ENCODE assay signal across 10 cellular contexts in genomic region chr3:183527980-183528379, GRCh38. TPM values are rescaled to one million over a fixed set of nuclear protein-coding genes. Genes with fewer than 3 reads are reported as not detected.
DNase-seq lines count a peak whose midpoint lies in the region; ATAC-seq and TF ChIP-seq lines count a peak whose summit lies in the region.
"Had no signal": no experiment of that assay in that cellular context is flagged by ENCODE, and none has a peak within 500 bp of the region (broad histone marks: within the 10 kb centered on the region; RNA-seq: fewer than 3 reads in every experiment).

No MANE protein-coding gene starts in this region.

- peak overlapping the region; percentile 80 for H3K4me2 ChIP-seq in OCI-LY3 (ENCODE audit: low read length)
- H3K4me2 ChIP-seq: GM23338 had no signal

- peaks cover 74% of the 10 kb centered on the region for H3K4me1 ChIP-seq in OCI-LY3 (ENCODE audit: low read length)
- no peaks in the 10 kb centered on the region for H3K4me1 ChIP-seq in body of pancreas

- peak overlapping the region; percentile 37 for H3K9ac ChIP-seq in OCI-LY3 (ENCODE audit: low read length)

- peaks cover 56% of the 10 kb centered on the region for H4K20me1 ChIP-seq in OCI-LY3 (ENCODE audit: insufficient read depth, low read length)

- peaks cover 21 to 46% of the 10 kb centered on the region in 2 donors for H3K36me3 Mint-ChIP-seq in activated T-cell treated with anti-CD3 and anti-CD28 coated beads, Interleukin-2, amount 50 U/mL, for 72 hours (ENCODE audit: insufficient read depth in 2 of 2)
- peaks cover 79% of the 10 kb centered on the region for H3K36me3 Mint-ChIP-seq in stimulated activated effector memory CD8-positive, alpha-beta T cell treated with anti-CD3 and anti-CD28 coated beads, Interleukin-12 subunit alpha, Interleukin-12 subunit beta, amount 100 ng/mL, for 72 hours

- no peaks in the 10 kb centered on the region for H3K27me3 ChIP-seq in OCI-LY3 (ENCODE audit: low read depth, low read length)
- no peaks in the 10 kb centered on the region for H3K27me3 ChIP-seq in body of pancreas
- H3K27me3 ChIP-seq: gastrocnemius medialis had no signal

- 75 to 77% methylated on average over 6 of the region's 6 CpGs for WGBS in body of pancreas, 2 donors

- peaks cover 74% of the 10 kb centered on the region for H3K79me2 ChIP-seq in OCI-LY3 (ENCODE audit: low read length)

- TF ChIP-seq CTCF in OCI-LY3 (IDR thresholded peaks at IDR 0.05; ENCODE audit: low read depth, low read length) (no peak), body of pancreas (IDR thresholded peaks at IDR 0.05) (no peak)

- H3K9me3 ChIP-seq in OCI-LY3 (ENCODE audit: insufficient read depth, low read length) = no peaks in the 10 kb centered on the region
- H3K9me3 ChIP-seq in body of pancreas = no peaks in the 10 kb centered on the region
- H3K9me3 ChIP-seq: gastrocnemius medialis had no signal

- intact Hi-C loops in body of pancreas (cut with DNase I) = no loop called here

- DNase-seq in activated T-cell treated with anti-CD3 and anti-CD28 coated beads, Interleukin-2, amount 50 U/mL, for 72 hours = no peak
- no peak for DNase-seq in activated T-cell treated with anti-CD3 and anti-CD28 coated beads, Interleukin-2, amount 50 U/mL, for 1 hour
- DNase-seq in stimulated activated effector memory CD8-positive, alpha-beta T cell treated with anti-CD3 and anti-CD28 coated beads, Interleukin-12 subunit alpha, Interleukin-12 subunit beta, amount 100 ng/mL, for 72 hours (ENCODE audit: low spot score in 2 of 2) = no peak
- DNase-seq in body of pancreas = no peak
- DNase-seq in activated CD4-positive, alpha-beta T cell treated with anti-CD3 and anti-CD28 coated beads for 1 hour = no peak
- DNase-seq: gastrocnemius medialis had no signal

- H3K9me3 Mint-ChIP-seq in activated T-cell treated with anti-CD3 and anti-CD28 coated beads, Interleukin-2, amount 50 U/mL, for 72 hours = peaks cover 1 to 3% of the 10 kb centered on the region in 2 donors
- peaks cover 3% of the 10 kb centered on the region for H3K9me3 Mint-ChIP-seq in stimulated activated effector memory CD8-positive, alpha-beta T cell treated with anti-CD3 and anti-CD28 coated beads, Interleukin-12 subunit alpha, Interleukin-12 subunit beta, amount 100 ng/mL, for 72 hours
- H3K9me3 Mint-ChIP-seq: GM23338 had no signal

- peak overlapping the region; percentile 54 to 68 for H3K4me3 Mint-ChIP-seq in activated T-cell treated with anti-CD3 and anti-CD28 coated beads, Interleukin-2, amount 50 U/mL, for 72 hours
- peak overlapping the region; percentile 28 for H3K4me3 Mint-ChIP-seq in stimulated activated effector memory CD8-positive, alpha-beta T cell treated with anti-CD3 and anti-CD28 coated beads, Interleukin-12 subunit alpha, Interleukin-12 subunit beta, amount 100 ng/mL, for 72 hours
- H3K4me3 Mint-ChIP-seq: GM23338 had no signal

- TF ChIP-seq POLR2A in body of pancreas (IDR thresholded peaks at IDR 0.05) = no peak

- H3K4me1 Mint-ChIP-seq in activated T-cell treated with anti-CD3 and anti-CD28 coated beads, Interleukin-2, amount 50 U/mL, for 72 hours (ENCODE audit: low read depth) = peaks cover 65% of the 10 kb centered on the region
- peaks cover 51% of the 10 kb centered on the region for H3K4me1 Mint-ChIP-seq in stimulated activated effector memory CD8-positive, alpha-beta T cell treated with anti-CD3 and anti-CD28 coated beads, Interleukin-12 subunit alpha, Interleukin-12 subunit beta, amount 100 ng/mL, for 72 hours

- peaks cover 57% of the 10 kb centered on the region for H3K36me3 ChIP-seq in OCI-LY3 (replicated peaks; ENCODE audit: low read depth, low read length)
- no peaks in the 10 kb centered on the region for H3K36me3 ChIP-seq in body of pancreas (replicated peaks in 1 of 2; ENCODE audit: insufficient read depth in 1 of 2, low read depth in 2 of 2)
- H3K36me3 ChIP-seq: gastrocnemius medialis had no signal

- peak; percentile 37 to 42 for ATAC-seq in activated T-cell treated with anti-CD3 and anti-CD28 coated beads, Interleukin-2, amount 50 U/mL, for 72 hours (replicated peaks in 1 of 2)
- ATAC-seq in HG02759 (IDR thresholded peaks at IDR 0.05; ENCODE audit: unreplicated experiment) = peak; percentile 35
- ATAC-seq in stimulated activated effector memory CD8-positive, alpha-beta T cell treated with anti-CD3 and anti-CD28 coated beads, Interleukin-12 subunit alpha, Interleukin-12 subunit beta, amount 100 ng/mL, for 72 hours = peak; percentile 24
- ATAC-seq in HG02970 (IDR thresholded peaks at IDR 0.05; ENCODE audit: low FRiP score, unreplicated experiment) = no peak
- ATAC-seq in body of pancreas = no peak
- ATAC-seq: gastrocnemius medialis, GM23338 had no signal

- no peak overlapping the region for H2AFZ ChIP-seq in OCI-LY3 (ENCODE audit: low read depth, low read length)
- H2AFZ ChIP-seq: GM23338 had no signal

- H3K27ac ChIP-seq in OCI-LY3 (ENCODE audit: low read length) (peak overlapping the region; percentile 73), body of pancreas (no peak overlapping the region)
- H3K27ac ChIP-seq: gastrocnemius medialis had no signal

- H3K27ac Mint-ChIP-seq in activated T-cell treated with anti-CD3 and anti-CD28 coated beads, Interleukin-2, amount 50 U/mL, for 72 hours = peak overlapping the region; percentile 31
- peak overlapping the region; percentile 63 for H3K27ac Mint-ChIP-seq in stimulated activated effector memory CD8-positive, alpha-beta T cell treated with anti-CD3 and anti-CD28 coated beads, Interleukin-12 subunit alpha, Interleukin-12 subunit beta, amount 100 ng/mL, for 72 hours
- H3K27ac Mint-ChIP-seq: GM23338 had no signal

- H3K4me3 ChIP-seq in OCI-LY3 (ENCODE audit: low read length) = peak overlapping the region; percentile 61
- H3K4me3 ChIP-seq in body of pancreas = no peak overlapping the region
- H3K4me3 ChIP-seq: gastrocnemius medialis, GM23338 had no signal

- no peaks in the 10 kb centered on the region for H3K27me3 Mint-ChIP-seq in activated T-cell treated with anti-CD3 and anti-CD28 coated beads, Interleukin-2, amount 50 U/mL, for 72 hours (ENCODE audit: low read depth)

RNA-seq across cellular contexts. Expression of gene KLHL6, which starts 27.5 kb away (rescaled TPM):
- total RNA-seq in activated T-cell treated with anti-CD3 and anti-CD28 coated beads, Interleukin-2, amount 50 U/mL, for 72 hours = 10 to 100 TPM; 83.5 to 88.8 TPM
- 1 to 10 TPM; 1.6 TPM for total RNA-seq in body of pancreas
- total RNA-seq: GM23338 had no signal

Comparison
In these comparisons a context has a peak if more than half of its experiments do, and no peak if none do; other contexts are left out.
1. ATAC-seq: peak in activated T-cell treated with anti-CD3 and anti-CD28 coated beads, Interleukin-2, amount 50 U/mL, for 72 hours (2 of 2), HG02759 (single experiment) and stimulated activated effector memory CD8-positive, alpha-beta T cell treated with anti-CD3 and anti-CD28 coated beads, Interleukin-12 subunit alpha, Interleukin-12 subunit beta, amount 100 ng/mL, for 72 hours (single experiment); none in HG02970 (single experiment) and body of pancreas (single experiment).
2. RNA of gene KLHL6, which starts 27.5 kb away (total RNA-seq): 83.5 to 88.8 TPM in activated T-cell treated with anti-CD3 and anti-CD28 coated beads, Interleukin-2, amount 50 U/mL, for 72 hours; 1.6 TPM in body of pancreas; every median in the first group is over 10 times any median in the second.